19 cellular contexts compared by ENCODE assay signal in the genomic region with DNA sequence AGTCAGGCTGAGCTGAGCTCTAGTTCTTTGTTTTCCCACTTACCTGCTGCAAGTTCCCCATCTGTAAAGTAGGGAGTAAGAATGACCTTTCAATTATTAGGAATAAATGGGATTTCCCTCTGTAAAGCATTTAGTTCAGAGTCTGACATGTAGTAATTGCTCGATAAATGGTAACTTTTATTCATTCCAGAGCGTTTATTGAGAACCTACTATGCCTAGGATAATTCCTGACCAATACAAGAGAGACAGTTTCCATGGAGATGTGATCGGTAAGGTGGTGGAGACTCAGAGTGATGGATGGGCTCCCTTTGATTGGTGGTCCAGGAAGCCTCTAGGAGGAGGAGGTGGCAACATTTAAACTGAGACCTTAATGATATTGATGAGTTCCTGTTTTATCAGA.
"Had no signal": no experiment of that assay in that cellular context is flagged by ENCODE, and none has a peak within 500 bp of the region (broad histone marks: within the 10 kb centered on the region; RNA-seq: fewer than 3 reads in every experiment).

No MANE protein-coding gene starts in this region.

- DNase-seq: dermis blood vessel endothelial cell; dorsolateral prefrontal cortex; effector CD4-positive, alpha-beta T cell; effector memory CD4-positive, alpha-beta T cell; foreskin keratinocyte; heart left ventricle; hypothalamus; immature natural killer cell; left cardiac atrium; left lung; left ventricle myocardium superior; lower lobe of right lung; mesendoderm; midbrain; naive thymus-derived CD4-positive, alpha-beta T cell had no signal

- H3K36me3 ChIP-seq: esophagus muscularis mucosa, gastroesophageal sphincter, heart left ventricle, left lung, lower lobe of right lung had no signal

- H3K9me3 ChIP-seq: esophagus muscularis mucosa, gastroesophageal sphincter, heart left ventricle, left lung, lower lobe of right lung had no signal

- H3K4me1 ChIP-seq: foreskin keratinocyte had no signal

- H3K4me2 ChIP-seq: hepatocyte had no signal

- H3K36me3 Mint-ChIP-seq: immature natural killer cell; naive thymus-derived CD4-positive, alpha-beta T cell had no signal

- H3K27ac Mint-ChIP-seq: immature natural killer cell; naive thymus-derived CD4-positive, alpha-beta T cell had no signal

- H3K4me3 Mint-ChIP-seq: immature natural killer cell; naive thymus-derived CD4-positive, alpha-beta T cell had no signal

- ATAC-seq: foreskin keratinocyte; gastroesophageal sphincter; heart left ventricle; left cardiac atrium; left lung; left ventricle myocardium superior; lower lobe of right lung; naive thymus-derived CD4-positive, alpha-beta T cell had no signal

- H3K27ac ChIP-seq: coronary artery, esophagus muscularis mucosa, foreskin keratinocyte, gastroesophageal sphincter, heart left ventricle, hepatocyte, left lung, lower lobe of right lung had no signal

- H3K4me3 ChIP-seq: coronary artery, dorsolateral prefrontal cortex, esophagus muscularis mucosa, gastroesophageal sphincter, heart left ventricle, hepatocyte, left lung, lower lobe of right lung had no signal

- H2AFZ ChIP-seq: hepatocyte had no signal
